ENCODE assay signal across 18 cellular contexts in the genomic region with DNA sequence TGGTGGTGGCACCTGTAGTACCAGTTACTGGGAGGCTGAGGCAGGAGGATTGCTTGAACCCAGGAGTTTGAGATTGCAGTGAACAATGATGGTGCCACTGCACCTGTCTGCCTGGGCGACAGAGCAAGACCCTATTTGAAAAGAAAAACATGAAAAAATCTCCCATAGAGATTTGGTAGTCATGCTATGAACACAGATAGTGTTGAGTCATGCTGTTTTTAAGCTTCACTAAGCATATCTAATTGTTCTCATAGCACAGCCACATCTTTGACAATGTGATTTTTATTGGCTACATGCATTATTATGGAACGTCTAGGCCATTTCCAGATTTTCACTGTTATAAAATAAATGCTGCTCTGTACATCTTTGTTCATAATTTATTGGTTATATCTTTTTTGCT. TPM values are rescaled to one million over a fixed set of nuclear protein-coding genes. Genes with fewer than 3 reads are reported as not detected.
A peak's percentile ranks its signal among the peaks of the same experiment; 100 is the strongest.
DNase-seq lines count a peak whose midpoint lies in the region; ATAC-seq and TF ChIP-seq lines count a peak whose summit lies in the region.
"Had no signal": no experiment of that assay in that cellular context is flagged by ENCODE, and none has a peak within 500 bp of the region (broad histone marks: within the 10 kb centered on the region; RNA-seq: fewer than 3 reads in every experiment).

No MANE protein-coding gene starts in this region.

- peak overlapping the region; percentile 78; the same call in 1 of the 2 replicates for H3K27ac Mint-ChIP-seq in WTC11
- no peak overlapping the region for H3K27ac Mint-ChIP-seq in activated naive CD8-positive, alpha-beta T cell treated with anti-CD3 and anti-CD28 coated beads for 36 hours
- H3K27ac Mint-ChIP-seq: H9 had no signal

- CTCF ChIA-PET in WTC11 (lab: Charles Lee), result interaction anchor here (1.0 to 3.1 kb wide), 9 partner anchors 13 to 272 kb away, joined by 3 to 23 read pairs (median 9); no protein-coding TSS in a partner anchor

- no peaks in the 10 kb centered on the region for H3K27me3 Mint-ChIP-seq in WTC11 (ENCODE audit: low read depth)
- no peaks in the 10 kb centered on the region for H3K27me3 Mint-ChIP-seq in activated naive CD8-positive, alpha-beta T cell treated with anti-CD3 and anti-CD28 coated beads for 36 hours

- TF ChIP-seq CTCF in WTC11 (IDR thresholded peaks at IDR 0.05) (no peak), epithelial cell of proximal tubule (conservative IDR thresholded peaks at IDR 0.05; ENCODE audit: low read depth, low read length) (no peak), vagina (IDR thresholded peaks at IDR 0.05) (no peak)

- H3K4me1 ChIP-seq in vagina, result peaks cover 8% of the 10 kb centered on the region

- peaks cover 16% of the 10 kb centered on the region for H3K9me3 Mint-ChIP-seq in WTC11
- H3K9me3 Mint-ChIP-seq in activated naive CD8-positive, alpha-beta T cell treated with anti-CD3 and anti-CD28 coated beads for 36 hours, result no peaks in the 10 kb centered on the region

- no peak overlapping the region for H3K27ac ChIP-seq in vagina
- H3K27ac ChIP-seq: C4-2B, Peyer's patch had no signal

- H3K4me1 Mint-ChIP-seq in WTC11, result peaks cover 19% of the 10 kb centered on the region
- H3K4me1 Mint-ChIP-seq in activated naive CD8-positive, alpha-beta T cell treated with anti-CD3 and anti-CD28 coated beads for 36 hours, result no peaks in the 10 kb centered on the region

- no peaks in the 10 kb centered on the region for H3K9me3 ChIP-seq in vagina
- H3K9me3 ChIP-seq: Peyer's patch had no signal

- POLR2A ChIA-PET in WTC11 (lab: Charles Lee), result no interaction called here

- ATAC-seq in WTC11, result no peak

- no peaks in the 10 kb centered on the region for H3K36me3 ChIP-seq in vagina
- H3K36me3 ChIP-seq: Peyer's patch had no signal

- TF ChIP-seq POLR2A in vagina (IDR thresholded peaks at IDR 0.05), result no peak

- no peak overlapping the region for H3K4me3 Mint-ChIP-seq in WTC11
- no peak overlapping the region for H3K4me3 Mint-ChIP-seq in activated naive CD8-positive, alpha-beta T cell treated with anti-CD3 and anti-CD28 coated beads for 36 hours
- H3K4me3 Mint-ChIP-seq: H9 had no signal

- peaks cover 18% of the 10 kb centered on the region for H3K36me3 Mint-ChIP-seq in WTC11
- H3K36me3 Mint-ChIP-seq in activated naive CD8-positive, alpha-beta T cell treated with anti-CD3 and anti-CD28 coated beads for 36 hours, result no peaks in the 10 kb centered on the region

- H3K27me3 ChIP-seq in vagina, result no peaks in the 10 kb centered on the region
- H3K27me3 ChIP-seq: Peyer's patch had no signal

- intact Hi-C loops in vagina (cut with DNase I), result loop anchor here (10.0 kb wide), 1 partner anchor 128 kb away; a partner anchor contains a TSS

- in situ Hi-C loops in Caki2 (cut with HindIII; ENCODE audit: low pct_unique_long_range_greater_than_20kb, low sequenced_read_pairs), result no loop called here

- H3K4me3 ChIP-seq in epithelial cell of proximal tubule (ENCODE audit: low read depth, low read length), result no peak overlapping the region
- H3K4me3 ChIP-seq in vagina, result no peak overlapping the region
- H3K4me3 ChIP-seq: Peyer's patch had no signal

- DNase-seq in Caki2 (ENCODE audit: low read depth), result peak; percentile 43
- no peak for DNase-seq in WTC11 (ENCODE audit: low spot score)
- DNase-seq in epithelial cell of proximal tubule (ENCODE audit: low read depth), result peak; percentile 22
- peak; percentile 77 for DNase-seq in kidney tubule cell (ENCODE audit: low spot score)
- no peak for DNase-seq in activated naive CD8-positive, alpha-beta T cell treated with anti-CD3 and anti-CD28 coated beads for 36 hours
- DNase-seq in vagina (ENCODE audit: extremely low spot score in 2 of 2), result no peak
- DNase-seq in HK-2 (ENCODE audit: unreplicated experiment), result no peak
- DNase-seq in 8988T, result no peak
- DNase-seq: H9, Kasumi-1, MM.1S, NCI-H1092 treated with DMSO at 0.1 percent for 48 hours, NCI-H2081 treated with DMSO at 0.1 percent for 48 hours, NCI-H524, Right ventricle myocardium superior had no signal

TF ChIP-seq in WTC11, 78 proteins besides CTCF, POLR2A, EP300 and RAD21:
- TF ChIP-seq JAZF1 (CRISPR knock-in tag; IDR thresholded peaks at IDR 0.05) (no peak), ZNF121 (CRISPR knock-in tag; IDR thresholded peaks at IDR 0.05) (peak; percentile 37; the same call in 1 of the 2 replicates)

RNA-seq across cellular contexts. Expression of a gene that starts 6.0 kb away (rescaled TPM):
- 0.34 TPM in 1 of 2 replicates, not detected in the other for total RNA-seq in Caki2 (2014; rRNA removed; shearing (Covaris generic); ENCODE audit: low replicate concordance)
- total RNA-seq in WTC11 (2021) (6.0 to 8.8 TPM (median 7.5 TPM) in 3 replicates), epithelial cell of proximal tubule (0.86 TPM in 1 of 2 replicates, not detected in the other), vagina (6.1 TPM)
- under 1 TPM in 1 of 2 experiments, not detected in 1; 0.22 TPM for total RNA-seq in activated naive CD8-positive, alpha-beta T cell treated with anti-CD3 and anti-CD28 coated beads for 36 hours
- total RNA-seq: A673 had no signal

RNA-seq across cellular contexts. Expression of a gene that starts 33.5 kb away (rescaled TPM):
- 5.3 and 6.8 TPM in 2 replicates for total RNA-seq in Caki2 (2014; rRNA removed; shearing (Covaris generic); ENCODE audit: low replicate concordance)
- total RNA-seq in WTC11 (2021) (28.3 to 34.9 TPM (median 31.2 TPM) in 3 replicates), epithelial cell of proximal tubule (12.6 and 39.8 TPM in 2 replicates), vagina (102 TPM)
- total RNA-seq in activated naive CD8-positive, alpha-beta T cell treated with anti-CD3 and anti-CD28 coated beads for 36 hours, result 1 to 10 TPM; 6.9 to 9.2 TPM

Comparison
In these comparisons a context has a peak if more than half of its experiments do, and no peak if none do; other contexts are left out.
1. DNase-seq: peak in Caki2 (single experiment), epithelial cell of proximal tubule (single experiment) and kidney tubule cell (single experiment); none in WTC11 (single experiment), activated naive CD8-positive, alpha-beta T cell treated with anti-CD3 and anti-CD28 coated beads for 36 hours (single experiment), vagina (0 of 2), HK-2 (single experiment) and 8988T (single experiment).